Comparison of ENCODE assay signal across 9 cellular contexts in genomic region chr1:43653339-43653738, GRCh38.
DNase-seq lines count a peak whose midpoint lies in the region; ATAC-seq and TF ChIP-seq lines count a peak whose summit lies in the region.
"Had no signal": no experiment of that assay in that cellular context is flagged by ENCODE, and none has a peak within 500 bp of the region (broad histone marks: within the 10 kb centered on the region; RNA-seq: fewer than 3 reads in every experiment).

No MANE protein-coding gene starts in this region.

- peaks cover 56% of the 10 kb centered on the region for H4K20me1 ChIP-seq in BLaER1

- peak; percentile 40; the same call in 1 of the 2 replicates for TF ChIP-seq CTCF in WERI-Rb-1 (IDR thresholded peaks at IDR 0.05; ENCODE audit: low read depth, low read length)

- H3K27ac ChIP-seq in BLaER1 (no peak overlapping the region), WERI-Rb-1 (no peak overlapping the region)
- H3K27ac ChIP-seq: epithelial cell of prostate had no signal

- DNase-seq in HCEC 1CT (peak; percentile 55), WERI-Rb-1 (peak; percentile 25), iPS DF 19.7 (ENCODE audit: low read depth, low spot score) (peak; percentile 86)
- DNase-seq in activated CD8-positive, alpha-beta memory T cell treated with anti-CD3 and anti-CD28 coated beads, Interleukin-2, amount 50 U/mL, for 4 hours: no peak
- DNase-seq in activated naive CD4-positive, alpha-beta T cell treated with anti-CD3 and anti-CD28 coated beads, Interleukin-2, amount 50 U/mL, for 16 hours: no peak

- peaks cover 48% of the 10 kb centered on the region for H3K4me1 ChIP-seq in BLaER1

- ATAC-seq in GM21737 (IDR thresholded peaks at IDR 0.05; ENCODE audit: unreplicated experiment) (no peak), GM18861 (IDR thresholded peaks at IDR 0.05; ENCODE audit: unreplicated experiment) (no peak)

- no peak overlapping the region for H3K4me3 ChIP-seq in BLaER1
- H3K4me3 ChIP-seq in WERI-Rb-1 (ENCODE audit: low read depth, low read length): no peak overlapping the region

- H3K36me3 ChIP-seq in BLaER1: peaks cover 53% of the 10 kb centered on the region
- H3K36me3 ChIP-seq in WERI-Rb-1: peaks cover 44% of the 10 kb centered on the region

- H3K9me3 ChIP-seq in BLaER1: no peaks in the 10 kb centered on the region
- no peaks in the 10 kb centered on the region for H3K9me3 ChIP-seq in WERI-Rb-1 (ENCODE audit: severe bottlenecking)

- peak overlapping the region; percentile 59 for H3K4me2 ChIP-seq in BLaER1

- peak overlapping the region; percentile 3; the same call in 1 of the 2 replicates for H3K9ac ChIP-seq in BLaER1

- H3K27me3 ChIP-seq in BLaER1: no peaks in the 10 kb centered on the region
- H3K27me3 ChIP-seq in WERI-Rb-1 (ENCODE audit: insufficient read depth, low read depth, severe bottlenecking): no peaks in the 10 kb centered on the region

Comparison
In these comparisons a context has a peak if more than half of its experiments do, and no peak if none do; other contexts are left out.
1. DNase-seq: peak in HCEC 1CT (single experiment), WERI-Rb-1 (single experiment) and iPS DF 19.7 (single experiment); none in activated CD8-positive, alpha-beta memory T cell treated with anti-CD3 and anti-CD28 coated beads, Interleukin-2, amount 50 U/mL, for 4 hours (single experiment) and activated naive CD4-positive, alpha-beta T cell treated with anti-CD3 and anti-CD28 coated beads, Interleukin-2, amount 50 U/mL, for 16 hours (single experiment).